In genomic region chr18:48446582-48447225, GRCh38 we compare ENCODE assay signal across 8 cellular contexts. TPM values are rescaled to one million over a fixed set of nuclear protein-coding genes. Genes with fewer than 3 reads are reported as not detected.
A peak's percentile ranks its signal among the peaks of the same experiment; 100 is the strongest.
DNase-seq lines count a peak whose midpoint lies in the region; ATAC-seq and TF ChIP-seq lines count a peak whose summit lies in the region.

No MANE protein-coding gene starts in this region.

- no peak overlapping the region for H3K27ac ChIP-seq in SU-DHL-6 (ENCODE audit: low read depth, low read length)
- H3K27ac ChIP-seq in cardiac muscle cell = no peak overlapping the region
- H3K27ac ChIP-seq in aorta (ENCODE audit: low read depth in 1 of 2, low read length in 2 of 2) = no peak overlapping the region

- H3F3A ChIP-seq in SU-DHL-6 (ENCODE audit: insufficient read depth) = no peaks in the 10 kb centered on the region

- no peak overlapping the region for H2AFZ ChIP-seq in SU-DHL-6 (ENCODE audit: low read depth, low read length, severe bottlenecking)

- H4K20me1 ChIP-seq in SU-DHL-6 (ENCODE audit: low read depth, low read length) = no peaks in the 10 kb centered on the region

- no peak overlapping the region for H3K4me2 ChIP-seq in SU-DHL-6 (ENCODE audit: low read depth, low read length, poor library complexity, severe bottlenecking)

- H3K4me3 ChIP-seq in SU-DHL-6 (ENCODE audit: insufficient read depth, low read length, poor library complexity, severe bottlenecking) (no peak overlapping the region), cardiac muscle cell (no peak overlapping the region), aorta (ENCODE audit: low read length in 2 of 2) (no peak overlapping the region)

- 16 to 17% methylated on average over 30 of the region's 30 CpGs for WGBS in aorta, 2 donors

- DNase-seq in CD1c-positive myeloid dendritic cell (ENCODE audit: extremely low spot score) (peak; percentile 75), NCI-H146 (lab: John Stamatoyannopoulos, UW) (peak; percentile 93), cardiac muscle cell (ENCODE audit: low read depth in 1 of 2, low spot score in 1 of 2) (peak; percentile 87 to 91), pulmonary artery endothelial cell (ENCODE audit: low read depth, low spot score) (peak; percentile 19), aorta (peak; percentile 94 to 96)
- DNase-seq in activated naive CD8-positive, alpha-beta T cell treated with anti-CD3 and anti-CD28 coated beads, Interleukin-2, amount 50 U/mL, for 16 hours (ENCODE audit: low read depth, low spot score) = peak; percentile 7

- no peaks in the 10 kb centered on the region for H3K4me1 ChIP-seq in cardiac muscle cell (ENCODE audit: low read depth)
- H3K4me1 ChIP-seq in aorta (ENCODE audit: control insufficient read depth in 1 of 2, insufficient read depth in 2 of 2, low read length in 2 of 2) = no peaks in the 10 kb centered on the region

- no peaks in the 10 kb centered on the region for H3K9me3 ChIP-seq in SU-DHL-6 (ENCODE audit: insufficient read depth, low read length)
- no peaks in the 10 kb centered on the region for H3K9me3 ChIP-seq in cardiac muscle cell (ENCODE audit: low read depth)
- H3K9me3 ChIP-seq in aorta (ENCODE audit: control insufficient read depth, low read length) = no peaks in the 10 kb centered on the region

- peak; percentile 61 for ATAC-seq in GM21619 (IDR thresholded peaks at IDR 0.05; ENCODE audit: unreplicated experiment)
- peak; percentile 93 for ATAC-seq in aorta (ENCODE audit: low FRiP score)

- intact Hi-C loops in aorta (cut with DNase I) = loop anchor here (1.0 to 10.0 kb wide), 6 partner anchors 34 to 415 kb away; partner anchors contain the start of gene ZBTB7C (in 1 of the 2)

- H3K79me2 ChIP-seq in SU-DHL-6 (ENCODE audit: insufficient read depth, low read length) = no peaks in the 10 kb centered on the region

- H3K9me2 ChIP-seq in SU-DHL-6 (replicated peaks; ENCODE audit: insufficient read depth, low read length) = no peaks in the 10 kb centered on the region

- no peak overlapping the region for H3K9ac ChIP-seq in SU-DHL-6 (ENCODE audit: low read length)

- TF ChIP-seq CTCF in SU-DHL-6 (IDR thresholded peaks at IDR 0.05; ENCODE audit: insufficient read depth, low read length, poor library complexity, severe bottlenecking) = peak; percentile 92
- TF ChIP-seq CTCF in cardiac muscle cell (IDR thresholded peaks at IDR 0.05; ENCODE audit: low read depth, low read length) = peak; percentile 91

- no peaks in the 10 kb centered on the region for H3K27me3 ChIP-seq in SU-DHL-6 (ENCODE audit: low read length)
- peaks cover 4% of the 10 kb centered on the region for H3K27me3 ChIP-seq in cardiac muscle cell
- no peaks in the 10 kb centered on the region for H3K27me3 ChIP-seq in aorta (ENCODE audit: control insufficient read depth in 1 of 2, insufficient read depth in 2 of 2, low read length in 1 of 2)

- H3K36me3 ChIP-seq in SU-DHL-6 (ENCODE audit: low read length) = no peaks in the 10 kb centered on the region
- no peaks in the 10 kb centered on the region for H3K36me3 ChIP-seq in cardiac muscle cell
- H3K36me3 ChIP-seq in aorta (ENCODE audit: control insufficient read depth in 1 of 2, insufficient read depth in 2 of 2, low read length in 1 of 2) = no peaks in the 10 kb centered on the region

RNA-seq across cellular contexts. Expression of gene ZBTB7C, which starts 37.5 kb away (rescaled TPM):
- total RNA-seq in cardiac muscle cell (5.5 and 6.2 TPM in 2 replicates), pulmonary artery endothelial cell (not detected in 2 replicates), aorta (10 to 100 TPM; 18.2 to 22.4 TPM)
- polyA plus RNA-seq in cardiac muscle cell (2.3 and 3.0 TPM in 2 replicates), aorta (1 to 10 TPM in 1 of 2 donors, under 1 TPM in 1; 0.69 to 1.9 TPM)

Comparison
In these comparisons a context has a peak if more than half of its experiments do, and no peak if none do; other contexts are left out.
1. DNase-seq: peak in every context shown above with its lines; median percentile 95 in aorta; 93 in NCI-H146; 89 in cardiac muscle cell; 75 in CD1c-positive myeloid dendritic cell; 19 in pulmonary artery endothelial cell; 7 in activated naive CD8-positive, alpha-beta T cell treated with anti-CD3 and anti-CD28 coated beads, Interleukin-2, amount 50 U/mL, for 16 hours.